ENCODE assay signal across 21 cellular contexts in the genomic region with DNA sequence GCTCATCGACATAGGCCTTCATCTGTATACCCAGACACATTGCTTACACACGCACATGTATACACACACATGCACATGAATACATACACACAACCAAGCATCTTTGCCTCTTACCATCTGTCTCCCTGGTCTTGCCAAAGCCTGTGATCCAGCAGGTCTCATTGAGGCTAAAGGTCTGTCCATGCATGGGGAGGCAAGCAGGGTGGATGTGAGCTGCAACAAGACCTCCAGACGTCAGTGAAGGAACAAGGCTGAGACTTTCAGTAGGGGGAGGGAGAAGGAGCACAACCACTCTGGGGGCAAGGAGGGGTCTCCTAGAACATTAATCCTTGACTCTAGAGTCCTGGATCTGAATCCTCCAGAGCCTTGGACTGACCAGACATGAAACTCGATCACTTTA. TPM values are rescaled to one million over a fixed set of nuclear protein-coding genes. Genes with fewer than 3 reads are reported as not detected.
DNase-seq lines count a peak whose midpoint lies in the region; ATAC-seq, FAIRE-seq and TF ChIP-seq lines count a peak whose summit lies in the region.
"Had no signal": no experiment of that assay in that cellular context is flagged by ENCODE, and none has a peak within 500 bp of the region (broad histone marks: within the 10 kb centered on the region; RNA-seq: fewer than 3 reads in every experiment).

No MANE protein-coding gene starts in this region.

- no peaks in the 10 kb centered on the region; the same call in 1 of the 2 replicates for H4K20me1 ChIP-seq in K562 (replicated peaks; ENCODE audit: control insufficient read depth, insufficient read depth, low read length)
- H4K20me1 ChIP-seq: BLaER1 had no signal

- H3K27ac Mint-ChIP-seq in stimulated activated naive B cell treated with anti-CD40 and anti-IgM and Interleukin-4, amounts not matched to agents 10 μg/mL and 1 μg/mL and 100 μg/mL, for 72 hours = peak overlapping the region; percentile 20
- H3K27ac Mint-ChIP-seq: CD8-positive, alpha-beta T cell had no signal

- in situ Hi-C loops in K562 (cut with MboI) = no loop called here

- no peak overlapping the region for H3K4me3 ChIP-seq in K562
- H3K4me3 ChIP-seq: A549, BLaER1 had no signal

- H3K27ac ChIP-seq in K562 (ENCODE audit: extremely low read depth, low read depth, low read length) = no peak overlapping the region
- H3K27ac ChIP-seq: A549, BLaER1 had no signal

- TF ChIP-seq EP300 in K562 (IDR thresholded peaks at IDR 0.05; ENCODE audit: low read length) = no peak

- intact Hi-C loops in K562 (cut with micrococcal nuclease) = loop anchor here (5.0 kb wide), 2 partner anchors 88 to 147 kb away; no protein-coding TSS in a partner anchor

- peaks cover 12 to 17% of the 10 kb centered on the region in 2 experiments; a peak in 4 of 5 replicates for H3K27me3 ChIP-seq in K562 (ENCODE audit: control insufficient read depth in 2 of 2, insufficient read depth in 2 of 2, low read length in 2 of 2)
- H3K27me3 ChIP-seq: BLaER1 had no signal

- no peak for ATAC-seq in K562
- ATAC-seq in stimulated activated naive B cell treated with anti-CD40 and anti-IgM and Interleukin-4, amounts not matched to agents 10 μg/mL and 1 μg/mL and 100 μg/mL, for 72 hours (replicated peaks) = no peak
- ATAC-seq: A549; CD8-positive, alpha-beta T cell; PC-3 had no signal

- 0 out of 2 replicates have a peak overlapping the region, but pooled peaks have one; percentile 6 for H2AFZ ChIP-seq in K562 (ENCODE audit: low read depth, low read length)

- TF ChIP-seq POLR2A in K562 (conservative IDR thresholded peaks at IDR 0.05) = no peak

- peak; percentile 36 for DNase-seq in activated effector memory CD4-positive, alpha-beta T cell treated with anti-CD3 and anti-CD28 coated beads, Interleukin-2, amount 50 U/mL, for 16 hours
- no peak for DNase-seq in activated effector memory CD4-positive, alpha-beta T cell treated with Interleukin-2 at 50 U/mL for 16 hours
- DNase-seq in K562 (ENCODE audit: extremely low read depth in 1 of 4, low spot score in 3 of 4) = no peak
- DNase-seq in mesenteric fat pad (ENCODE audit: low spot score) = peak; percentile 60
- DNase-seq in stimulated activated naive B cell treated with anti-CD40 and anti-IgM and Interleukin-4, amounts not matched to agents 10 μg/mL and 1 μg/mL and 100 μg/mL, for 72 hours = no peak
- no peak for DNase-seq in SW 1271 (lab: John Stamatoyannopoulos, UW)
- DNase-seq in NCI-H1694 (lab: John Stamatoyannopoulos, UW) = no peak
- DNase-seq: CD8-positive, alpha-beta T cell; DMS79; KG1; MV-4-11; NCI-H187; NCI-H524; NCI-H82; PC-3; RPMI8226; SIG-M5 had no signal

- no peak overlapping the region for H3K4me3 Mint-ChIP-seq in stimulated activated naive B cell treated with anti-CD40 and anti-IgM and Interleukin-4, amounts not matched to agents 10 μg/mL and 1 μg/mL and 100 μg/mL, for 72 hours
- H3K4me3 Mint-ChIP-seq: CD8-positive, alpha-beta T cell had no signal

- no peak for FAIRE-seq in K562 (lab: Jason Lieb, UNC)
- FAIRE-seq: A549, D721Med, H54 had no signal

- no peak for TF ChIP-seq CTCF in K562 (IDR thresholded peaks at IDR 0.05 in 2 of 3, conservative IDR thresholded peaks at IDR 0.05 in 1 of 3; ENCODE audit: insufficient read depth in 2 of 3, low read depth in 1 of 3, low read length in 3 of 3)

- no peaks in the 10 kb centered on the region for H3K9me3 Mint-ChIP-seq in stimulated activated naive B cell treated with anti-CD40 and anti-IgM and Interleukin-4, amounts not matched to agents 10 μg/mL and 1 μg/mL and 100 μg/mL, for 72 hours
- H3K9me3 Mint-ChIP-seq: CD8-positive, alpha-beta T cell had no signal

- no peak overlapping the region for H3K4me2 ChIP-seq in K562 (ENCODE audit: insufficient read depth, low read length)
- H3K4me2 ChIP-seq: A549, BLaER1 had no signal

- no peak overlapping the region; a peak in 1 of 4 replicates for H3K9ac ChIP-seq in K562 (ENCODE audit: insufficient read depth in 1 of 2, low read depth in 2 of 2, low read length in 2 of 2)
- H3K9ac ChIP-seq: BLaER1 had no signal

- no peaks in the 10 kb centered on the region for H3K9me1 ChIP-seq in K562 (ENCODE audit: control insufficient read depth, insufficient read depth, low read length)

- POLR2A ChIA-PET in K562 (lab: Yijun Ruan, JAX) = no interaction called here

- no peaks in the 10 kb centered on the region for H3K36me3 ChIP-seq in K562 (ENCODE audit: control insufficient read depth, insufficient read depth, low read length)
- H3K36me3 ChIP-seq: BLaER1 had no signal

- H3K27me3 Mint-ChIP-seq in stimulated activated naive B cell treated with anti-CD40 and anti-IgM and Interleukin-4, amounts not matched to agents 10 μg/mL and 1 μg/mL and 100 μg/mL, for 72 hours = peaks cover 0 to 4% of the 10 kb centered on the region in 2 donors

- peaks cover 6 to 10% of the 10 kb centered on the region in 2 donors for H3K36me3 Mint-ChIP-seq in stimulated activated naive B cell treated with anti-CD40 and anti-IgM and Interleukin-4, amounts not matched to agents 10 μg/mL and 1 μg/mL and 100 μg/mL, for 72 hours

- peaks cover 12 to 15% of the 10 kb centered on the region in 2 donors for H3K4me1 Mint-ChIP-seq in stimulated activated naive B cell treated with anti-CD40 and anti-IgM and Interleukin-4, amounts not matched to agents 10 μg/mL and 1 μg/mL and 100 μg/mL, for 72 hours

- peaks cover 34% of the 10 kb centered on the region in 2 experiments; a peak in 4 of 5 replicates for H3K4me1 ChIP-seq in K562 (replicated peaks in 1 of 2; ENCODE audit: control insufficient read depth in 2 of 2, insufficient read depth in 2 of 2, low read length in 2 of 2)

- WGBS in K562 (ENCODE audit: insufficient coverage, low coverage, missing lambda C conversion rate) = 28% methylated on average over 4 of the region's 4 CpGs

- CTCF ChIA-PET in K562 (lab: Yijun Ruan, JAX; ENCODE audit: low intra/inter-chr PET ratio) = no interaction called here

- H3K79me2 ChIP-seq in K562 (ENCODE audit: control insufficient read depth, insufficient read depth, low read length) = peaks cover 8% of the 10 kb centered on the region; the same call in 2 of the 3 replicates

- H3K9me3 ChIP-seq in K562 (replicated peaks; ENCODE audit: control insufficient read depth, insufficient read depth, low read depth, low read length) = no peaks in the 10 kb centered on the region
- H3K9me3 ChIP-seq: A549, BLaER1 had no signal

- no peak for TF ChIP-seq RAD21 in K562 (CRISPR knock-in tag; conservative IDR thresholded peaks at IDR 0.05 in 1 of 2, IDR thresholded peaks at IDR 0.05 in 1 of 2)

- no TSS peak for BruUV-seq in K562 (replicated peaks; lab: Mats Ljungman, UMichigan)

TF ChIP-seq in K562, 482 proteins besides CTCF, POLR2A, EP300 and RAD21 (continues in another document):
- no peak for TF ChIP-seq HDAC8 (tag; IDR thresholded peaks at IDR 0.05)
- TF ChIP-seq PRPF4 (IDR thresholded peaks at IDR 0.05; ENCODE audit: insufficient read depth, low read depth, low read length, poor library complexity, severe bottlenecking) = no peak
- no peak for TF ChIP-seq KLF10 (CRISPR knock-in tag; IDR thresholded peaks at IDR 0.05)
- no peak for TF ChIP-seq PHF21A (IDR thresholded peaks at IDR 0.05; ENCODE audit: borderline replicate concordance, low read depth)
- TF ChIP-seq ZNF274 (IDR thresholded peaks at IDR 0.05; ENCODE audit: borderline replicate concordance, low read depth, low read length) = no peak
- TF ChIP-seq HDAC3 (IDR thresholded peaks at IDR 0.05; ENCODE audit: borderline replicate concordance, partially characterized antibody) = no peak
- no peak for TF ChIP-seq ETS2 (tag; IDR thresholded peaks at IDR 0.05; ENCODE audit: borderline replicate concordance, poor library complexity, severe bottlenecking)
- TF ChIP-seq SMARCE1 (IDR thresholded peaks at IDR 0.05) = no peak
- TF ChIP-seq ERF (CRISPR knock-in tag; IDR thresholded peaks at IDR 0.05) = no peak

RNA-seq across cellular contexts. Expression of a gene that starts 23.7 kb away (rescaled TPM):
- total RNA-seq in K562 (2011; cell fraction: chromatin; rRNA removed; ENCODE audit: low replicate concordance) = 1.1 TPM in 2 replicates
- 0.33 and 0.66 TPM in 2 replicates for total RNA-seq in K562 (2011; cell fraction: nucleolus; rRNA removed)
- 0.46 and 0.59 TPM in 2 replicates for total RNA-seq in K562 (2011; cell fraction: nucleoplasm; rRNA removed)
- total RNA-seq in K562 (2014; rRNA removed) (0.08 and 0.27 TPM in 2 replicates), K562 (2014; rRNA removed; fragmentation: Illumina TruSeq; extraction: Trizol) (0.15 TPM in 1 of 2 replicates, not detected in the other), K562 (2015; rRNA removed; fragmentation: Illumina TruSeq; extraction: Trizol) (0.14 and 0.19 TPM in 2 replicates), K562 (2021) (0.29 and 0.34 TPM in 2 replicates), mesenteric fat pad (0.39 TPM)
- polyA plus RNA-seq in K562 (2011; rRNA removed) (0.25 and 0.37 TPM in 2 replicates), K562 (2014; fragmentation: Illumina TruSeq; extraction: Trizol) (0.13 and 0.24 TPM in 2 replicates), K562 (2014; fragmentation: Nextera tagmentation; extraction: Ambion mirVana) (under 1 TPM; 0.11 to 0.13 TPM), K562 (2014; rRNA removed) (0.23 and 0.25 TPM in 2 replicates)
- 0.24 and 0.46 TPM in 2 replicates for polyA plus RNA-seq in K562 (2011; cell fraction: cytosol; rRNA removed)
- 1.2 and 1.7 TPM in 2 replicates for polyA plus RNA-seq in K562 (2011; cell fraction: nucleus; rRNA removed)
- polyA plus RNA-seq in K562 (2012) = 0.29 and 0.48 TPM in 2 replicates
- polyA minus RNA-seq in K562 (2011; rRNA and poly(A)+ RNA removed) = 0.21 TPM in 2 replicates
- polyA minus RNA-seq in K562 (2011; cell fraction: cytosol; rRNA and poly(A)+ RNA removed) = 0.48 TPM in 1 of 2 replicates, not detected in the other
- polyA minus RNA-seq in K562 (2011; cell fraction: nucleus; rRNA and poly(A)+ RNA removed) = 0.40 and 0.44 TPM in 2 replicates
- polyA plus RNA-seq: A549 had no signal

RNA-seq across cellular contexts. Expression of a gene that starts 29.1 kb away (rescaled TPM):
- total RNA-seq in K562 (2011; cell fraction: chromatin; rRNA removed; ENCODE audit: low replicate concordance) = not detected in 2 replicates
- total RNA-seq in K562 (2011; cell fraction: nucleolus; rRNA removed) = not detected in 2 replicates
- not detected in 2 replicates for total RNA-seq in K562 (2011; cell fraction: nucleoplasm; rRNA removed)
- total RNA-seq in K562 (2014; rRNA removed) (not detected in 2 replicates), K562 (2014; rRNA removed; fragmentation: Illumina TruSeq; extraction: Trizol) (not detected in 2 replicates), K562 (2015; rRNA removed; fragmentation: Illumina TruSeq; extraction: Trizol) (not detected in 2 replicates), K562 (2021) (0.27 and 0.35 TPM in 2 replicates), mesenteric fat pad (21.5 TPM)
- polyA plus RNA-seq in K562 (2011; rRNA removed) (not detected in 2 replicates), K562 (2014; fragmentation: Illumina TruSeq; extraction: Trizol) (not detected in 2 replicates), K562 (2014; fragmentation: Nextera tagmentation; extraction: Ambion mirVana) (not detected), K562 (2014; rRNA removed) (0.07 TPM in 1 of 2 replicates, not detected in the other)
- polyA plus RNA-seq in K562 (2011; cell fraction: cytosol; rRNA removed) = 0.06 TPM in 1 of 2 replicates, not detected in the other
- polyA plus RNA-seq in K562 (2011; cell fraction: nucleus; rRNA removed) = 0.11 TPM in 1 of 2 replicates, not detected in the other
- polyA plus RNA-seq in K562 (2012) = 0.07 and 0.14 TPM in 2 replicates
- polyA minus RNA-seq in K562 (2011; rRNA and poly(A)+ RNA removed) = 0.18 TPM in 1 of 2 replicates, not detected in the other
- polyA minus RNA-seq in K562 (2011; cell fraction: cytosol; rRNA and poly(A)+ RNA removed) = not detected in 2 replicates
- polyA minus RNA-seq in K562 (2011; cell fraction: nucleus; rRNA and poly(A)+ RNA removed) = not detected in 2 replicates
- total RNA-seq: CD8-positive, alpha-beta T cell; PC-3 had no signal

Comparison
In these comparisons a context has a peak if more than half of its experiments do, and no peak if none do; other contexts are left out.
1. DNase-seq: peak in activated effector memory CD4-positive, alpha-beta T cell treated with anti-CD3 and anti-CD28 coated beads, Interleukin-2, amount 50 U/mL, for 16 hours (single experiment) and mesenteric fat pad (single experiment); none in activated effector memory CD4-positive, alpha-beta T cell treated with Interleukin-2 at 50 U/mL for 16 hours (single experiment), K562 (0 of 4), stimulated activated naive B cell treated with anti-CD40 and anti-IgM and Interleukin-4, amounts not matched to agents 10 μg/mL and 1 μg/mL and 100 μg/mL, for 72 hours (single experiment), SW 1271 (0 of 2) and NCI-H1694 (single experiment).
2. RNA of a gene that starts 29.1 kb away (total RNA-seq): 21.5 TPM in mesenteric fat pad (single experiment); 0.27 to 0.35 TPM in K562; every median in the first group is over 10 times any median in the second.